In genomic region chr7:47401571-47402570, GRCh38 we compare ENCODE assay signal across 19 cellular contexts.
"Had no signal": no experiment of that assay in that cellular context is flagged by ENCODE, and none has a peak within 500 bp of the region (broad histone marks: within the 10 kb centered on the region; RNA-seq: fewer than 3 reads in every experiment).

No MANE protein-coding gene starts in this region.

- H3K4me3 ChIP-seq: esophagus muscularis mucosa, SK-N-MC, thoracic aorta had no signal

- H3K27me3 Mint-ChIP-seq: activated CD4-positive, alpha-beta T cell treated with anti-CD3 and anti-CD28 coated beads, Interleukin-2, amount 10 ng/mL, durations not matched to agents 7 days and 5 days; T-helper 17 cell had no signal

- H3K9me3 Mint-ChIP-seq: activated CD4-positive, alpha-beta T cell treated with anti-CD3 and anti-CD28 coated beads, Interleukin-2, amount 10 ng/mL, durations not matched to agents 7 days and 5 days; immature natural killer cell; natural killer cell treated with Interleukin-12 subunit alpha and Interleukin-12 subunit beta and Interleukin-15 and Interleukin-18, amount 100 ng/mL, for 72 hours; WTC11 had no signal

- ATAC-seq: stimulated activated naive CD8-positive, alpha-beta T cell treated with anti-CD3 and anti-CD28 coated beads, Interleukin-15, Interleukin-2, amounts not matched to agents 100 U/mL and 50 U/mL, for 24 hours; T-helper 17 cell had no signal

- H3K4me3 Mint-ChIP-seq: activated CD4-positive, alpha-beta T cell treated with anti-CD3 and anti-CD28 coated beads, Interleukin-2, amount 10 ng/mL, durations not matched to agents 7 days and 5 days; activated naive CD8-positive, alpha-beta T cell; immature natural killer cell; natural killer cell treated with Interleukin-12 subunit alpha and Interleukin-12 subunit beta and Interleukin-15 and Interleukin-18, amount 100 ng/mL, for 72 hours; T-helper 17 cell; WTC11 had no signal

- H3K4me1 Mint-ChIP-seq: activated CD4-positive, alpha-beta T cell treated with anti-CD3 and anti-CD28 coated beads, Interleukin-2, amount 10 ng/mL, durations not matched to agents 7 days and 5 days; immature natural killer cell; T-helper 17 cell had no signal

- H3K9me3 ChIP-seq: esophagus muscularis mucosa, thoracic aorta had no signal

- H3K27me3 ChIP-seq: brain microvascular endothelial cell, esophagus muscularis mucosa had no signal

- H3K27ac ChIP-seq: brain microvascular endothelial cell, SK-N-MC, thoracic aorta had no signal

- DNase-seq: activated CD4-positive, alpha-beta T cell treated with anti-CD3 and anti-CD28 coated beads, Interleukin-2, amount 10 ng/mL, durations not matched to agents 7 days and 5 days; activated T-cell treated with anti-CD3 and anti-CD28 coated beads, Interleukin-2, amount 50 U/mL, for 1 hour; amygdala; brain microvascular endothelial cell; foreskin fibroblast; glutamatergic neuron; immature natural killer cell; left cardiac atrium; occipital lobe; stimulated activated CD4-positive, alpha-beta T cell treated with anti-CD3 and anti-CD28 coated beads, Interleukin-4, amount 100 ng/mL, for 1 hour; stimulated activated CD8-positive, alpha-beta memory T cell treated with anti-CD3 and anti-CD28 coated beads, Interleukin-4, amount 100 ng/mL, for 48 hours; stimulated activated naive CD8-positive, alpha-beta T cell treated with anti-CD3 and anti-CD28 coated beads, Interleukin-15, Interleukin-2, amounts not matched to agents 100 U/mL and 50 U/mL, for 24 hours; T-helper 17 cell had no signal

- H3K27ac Mint-ChIP-seq: activated CD4-positive, alpha-beta T cell treated with anti-CD3 and anti-CD28 coated beads, Interleukin-2, amount 10 ng/mL, durations not matched to agents 7 days and 5 days; activated naive CD8-positive, alpha-beta T cell; immature natural killer cell; natural killer cell treated with Interleukin-12 subunit alpha and Interleukin-12 subunit beta and Interleukin-15 and Interleukin-18, amount 100 ng/mL, for 72 hours; T-helper 17 cell had no signal

- H3K36me3 Mint-ChIP-seq: activated naive CD8-positive, alpha-beta T cell; immature natural killer cell; natural killer cell treated with Interleukin-12 subunit alpha and Interleukin-12 subunit beta and Interleukin-15 and Interleukin-18, amount 100 ng/mL, for 72 hours had no signal
